ENCODE assay signal across 9 cellular contexts in the genomic region with DNA sequence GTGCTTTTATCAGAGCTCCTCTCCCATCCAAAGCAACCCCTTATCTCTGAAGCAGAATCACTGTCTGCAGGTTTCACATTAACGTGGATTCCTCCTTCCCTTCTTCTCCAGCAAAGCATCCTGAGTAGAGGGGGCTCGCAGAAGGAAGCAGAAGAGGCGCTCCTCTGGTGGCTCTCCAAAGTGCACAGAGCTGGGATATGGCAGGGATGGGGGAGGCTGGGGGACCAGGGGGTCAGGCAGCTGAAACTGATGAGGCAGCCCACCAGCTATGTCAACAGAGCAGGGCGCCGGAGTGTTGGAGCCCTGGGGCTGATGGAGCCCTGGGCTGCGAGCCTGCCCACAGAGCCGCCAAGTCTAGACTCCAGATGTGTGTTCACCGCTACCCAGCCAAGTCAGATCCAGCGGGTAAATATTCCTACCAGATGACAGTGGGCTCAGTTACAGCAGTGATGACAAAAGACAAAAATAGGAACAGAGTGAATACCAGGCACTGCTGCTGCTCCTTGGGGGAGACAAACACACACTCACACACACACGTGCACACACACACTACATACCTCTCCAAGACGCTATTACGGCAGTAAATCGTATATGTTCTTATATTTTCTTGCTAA.
DNase-seq lines count a peak whose midpoint lies in the region; ATAC-seq, FAIRE-seq and TF ChIP-seq lines count a peak whose summit lies in the region.
"Had no signal": no experiment of that assay in that cellular context is flagged by ENCODE, and none has a peak within 500 bp of the region (broad histone marks: within the 10 kb centered on the region; RNA-seq: fewer than 3 reads in every experiment).

No MANE protein-coding gene starts in this region.

- DNase-seq in COR-L47 (lab: John Stamatoyannopoulos, UW): peak; percentile 74
- no peak for DNase-seq in PC-3
- no peak for DNase-seq in foreskin keratinocyte
- DNase-seq in middle frontal gyrus (ENCODE audit: extremely low spot score, low spot score): no peak
- no peak for DNase-seq in cerebellum (ENCODE audit: low spot score)
- DNase-seq in HTR-8/SVneo (ENCODE audit: insufficient read length, low spot score): no peak

- ATAC-seq in PC-3 (no peak), foreskin keratinocyte (no peak), GM21717 (IDR thresholded peaks at IDR 0.05; ENCODE audit: unreplicated experiment) (no peak)

- H3K4me1 ChIP-seq in PC-3 (ENCODE audit: insufficient read depth, low read length): peaks cover 22% of the 10 kb centered on the region
- H3K4me1 ChIP-seq in foreskin keratinocyte: no peaks in the 10 kb centered on the region
- H3K4me1 ChIP-seq in rectal smooth muscle tissue (ENCODE audit: control insufficient read depth, insufficient read depth, low read length): peaks cover 11% of the 10 kb centered on the region

- H3K4me2 ChIP-seq in PC-3 (ENCODE audit: low read length): peak overlapping the region; percentile 21; the same call in 1 of the 2 replicates

- H3K9ac ChIP-seq in PC-3 (ENCODE audit: low read length): peak overlapping the region; percentile 2; the same call in 1 of the 2 replicates
- H3K9ac ChIP-seq in rectal smooth muscle tissue (ENCODE audit: low read length): no peak overlapping the region

- H3K4me3 ChIP-seq in PC-3 (ENCODE audit: low read length) (no peak overlapping the region), rectal smooth muscle tissue (ENCODE audit: low read length) (peak overlapping the region; percentile 37)

- H3K9me2 ChIP-seq in PC-3 (replicated peaks; ENCODE audit: low read length): no peaks in the 10 kb centered on the region

- no peaks in the 10 kb centered on the region for H3K9me3 ChIP-seq in PC-3 (ENCODE audit: low read length)

- CTCF ChIA-PET in PC-3 (lab: Charles Lee): no interaction called here

- H3K27ac ChIP-seq in PC-3 (ENCODE audit: low read length): peak overlapping the region; percentile 60
- H3K27ac ChIP-seq in foreskin keratinocyte: peak overlapping the region; percentile 45
- peak overlapping the region; percentile 51 for H3K27ac ChIP-seq in rectal smooth muscle tissue (ENCODE audit: low read depth, low read length)

- no peaks in the 10 kb centered on the region for H3F3A ChIP-seq in PC-3 (ENCODE audit: low read length, unreplicated experiment)

- TF ChIP-seq CTCF in PC-3 (conservative IDR thresholded peaks at IDR 0.05; ENCODE audit: low read depth, low read length) (no peak), foreskin keratinocyte (conservative IDR thresholded peaks at IDR 0.05) (no peak)

- intact Hi-C loops in PC-3 (cut with micrococcal nuclease): no loop called here

- FAIRE-seq in HTR-8/SVneo (lab: Jason Lieb, UNC): no peak
- FAIRE-seq: H1 had no signal

- H3K36me3 ChIP-seq in PC-3 (ENCODE audit: low read depth, low read length) (no peaks in the 10 kb centered on the region), rectal smooth muscle tissue (ENCODE audit: control insufficient read depth, insufficient read depth, low read length) (no peaks in the 10 kb centered on the region)

- no peaks in the 10 kb centered on the region for H3K79me2 ChIP-seq in PC-3 (ENCODE audit: low read length)

- no peak overlapping the region for H2AFZ ChIP-seq in PC-3 (ENCODE audit: low read length)

- no peaks in the 10 kb centered on the region for H4K20me1 ChIP-seq in PC-3 (ENCODE audit: low read length)

- POLR2A ChIA-PET in PC-3 (lab: Charles Lee; ENCODE audit: unreplicated experiment): no interaction called here

- BruUV-seq in PC-3 (replicated peaks; lab: Mats Ljungman, UMichigan): no TSS peak

- H3K27me3 ChIP-seq in PC-3 (ENCODE audit: low read length): no peaks in the 10 kb centered on the region
- no peaks in the 10 kb centered on the region for H3K27me3 ChIP-seq in foreskin keratinocyte
- no peaks in the 10 kb centered on the region for H3K27me3 ChIP-seq in rectal smooth muscle tissue (ENCODE audit: control insufficient read depth, insufficient read depth, low read length)
